Comparison of ENCODE assay signal across 1 cellular context in the genomic region with DNA sequence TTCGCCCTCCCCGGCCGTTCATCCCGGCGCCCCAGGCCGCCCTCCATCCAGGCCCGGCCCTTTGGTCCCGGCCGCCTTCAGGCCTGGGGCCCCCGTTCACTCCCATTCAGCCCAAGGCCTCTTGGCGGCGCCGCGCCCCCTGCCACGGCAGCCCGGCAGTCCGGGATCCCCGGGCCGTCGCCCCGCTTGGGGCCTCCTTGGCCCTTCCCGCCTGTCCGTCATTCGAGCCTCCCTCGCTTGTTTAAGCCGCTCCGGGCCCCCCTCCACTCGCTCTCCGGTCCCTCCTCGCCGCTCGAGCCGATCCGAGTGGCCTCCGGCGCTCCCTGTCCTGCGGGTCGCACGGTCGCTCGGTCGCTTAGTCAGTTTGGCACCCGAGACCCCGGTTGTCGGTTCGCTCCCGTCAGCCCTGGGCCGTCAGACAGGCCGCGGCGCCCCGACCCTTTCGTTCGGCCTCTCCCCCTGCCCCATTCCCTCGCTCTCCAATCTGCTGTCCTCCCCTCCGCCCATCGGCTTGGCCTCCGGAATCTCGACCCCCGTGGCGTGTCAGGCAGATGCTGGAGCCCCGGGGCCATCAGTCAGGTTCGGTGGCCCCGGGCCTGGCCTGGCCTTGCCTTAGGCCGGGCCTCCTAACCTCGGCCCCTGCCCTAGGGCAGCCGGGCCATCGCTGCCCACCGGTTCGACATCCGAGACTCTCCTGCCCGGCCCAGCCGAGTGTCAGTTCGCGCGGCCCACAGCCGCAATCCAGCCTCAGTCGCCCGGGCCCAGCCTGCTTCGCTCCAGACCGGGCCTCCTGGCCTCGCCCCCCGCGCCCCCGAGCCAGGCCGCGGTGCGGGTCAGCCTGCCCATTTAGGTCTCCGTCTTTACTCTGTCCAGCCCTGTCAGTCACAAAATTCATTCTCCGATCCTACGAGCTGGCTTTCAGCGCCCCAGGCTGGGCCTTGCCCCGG.
TF ChIP-seq lines count a peak whose summit lies in the region.

No MANE protein-coding gene starts in this region.

TF ChIP-seq in HEK293T, 16 proteins besides CTCF, POLR2A, EP300 and RAD21 (continued from another document):
- TF ChIP-seq, protein P1, sequence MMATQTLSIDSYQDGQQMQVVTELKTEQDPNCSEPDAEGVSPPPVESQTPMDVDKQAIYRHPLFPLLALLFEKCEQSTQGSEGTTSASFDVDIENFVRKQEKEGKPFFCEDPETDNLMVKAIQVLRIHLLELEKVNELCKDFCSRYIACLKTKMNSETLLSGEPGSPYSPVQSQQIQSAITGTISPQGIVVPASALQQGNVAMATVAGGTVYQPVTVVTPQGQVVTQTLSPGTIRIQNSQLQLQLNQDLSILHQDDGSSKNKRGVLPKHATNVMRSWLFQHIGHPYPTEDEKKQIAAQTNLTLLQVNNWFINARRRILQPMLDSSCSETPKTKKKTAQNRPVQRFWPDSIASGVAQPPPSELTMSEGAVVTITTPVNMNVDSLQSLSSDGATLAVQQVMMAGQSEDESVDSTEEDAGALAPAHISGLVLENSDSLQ (IDR thresholded peaks at IDR 0.05), result peak; percentile 60
